1 cellular context compared by ENCODE assay signal in the genomic region with DNA sequence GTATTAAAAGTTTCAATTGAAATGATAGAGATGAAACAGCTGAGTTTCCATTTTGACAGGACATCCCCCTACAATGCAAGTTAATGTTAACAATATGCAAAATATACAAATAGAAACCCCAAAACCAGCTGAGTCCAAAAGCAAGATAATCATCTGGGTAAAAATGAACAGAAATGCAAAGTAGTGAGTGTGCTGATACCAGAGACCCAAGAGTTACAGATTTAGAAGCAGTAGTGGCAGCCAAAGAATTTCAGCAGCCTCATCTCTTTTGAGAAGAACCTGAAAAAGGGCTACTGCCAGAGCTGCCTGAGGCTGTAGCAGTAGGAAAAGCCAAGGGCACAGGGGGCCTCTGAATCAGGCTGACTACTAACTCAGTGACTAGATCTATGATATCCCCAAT.
TF ChIP-seq lines count a peak whose summit lies in the region.

No MANE protein-coding gene starts in this region.

TF ChIP-seq in IMR-90, 13 proteins besides CTCF, POLR2A, EP300 and RAD21:
- TF ChIP-seq MAZ (IDR thresholded peaks at IDR 0.05; ENCODE audit: borderline replicate concordance, low read depth, low read length) (no peak), MAFK (IDR thresholded peaks at IDR 0.05; ENCODE audit: low read depth, low read length) (no peak), MXI1 (IDR thresholded peaks at IDR 0.05; ENCODE audit: borderline replicate concordance, low read depth, low read length) (no peak), CHD1 (IDR thresholded peaks at IDR 0.05; ENCODE audit: low read depth, low read length) (no peak), SMC3 (IDR thresholded peaks at IDR 0.05; ENCODE audit: low read depth, low read length) (no peak), RFX5 (IDR thresholded peaks at IDR 0.05; ENCODE audit: low read depth, low read length) (no peak)
